Comparison of ENCODE assay signal across 10 cellular contexts in the genomic region with DNA sequence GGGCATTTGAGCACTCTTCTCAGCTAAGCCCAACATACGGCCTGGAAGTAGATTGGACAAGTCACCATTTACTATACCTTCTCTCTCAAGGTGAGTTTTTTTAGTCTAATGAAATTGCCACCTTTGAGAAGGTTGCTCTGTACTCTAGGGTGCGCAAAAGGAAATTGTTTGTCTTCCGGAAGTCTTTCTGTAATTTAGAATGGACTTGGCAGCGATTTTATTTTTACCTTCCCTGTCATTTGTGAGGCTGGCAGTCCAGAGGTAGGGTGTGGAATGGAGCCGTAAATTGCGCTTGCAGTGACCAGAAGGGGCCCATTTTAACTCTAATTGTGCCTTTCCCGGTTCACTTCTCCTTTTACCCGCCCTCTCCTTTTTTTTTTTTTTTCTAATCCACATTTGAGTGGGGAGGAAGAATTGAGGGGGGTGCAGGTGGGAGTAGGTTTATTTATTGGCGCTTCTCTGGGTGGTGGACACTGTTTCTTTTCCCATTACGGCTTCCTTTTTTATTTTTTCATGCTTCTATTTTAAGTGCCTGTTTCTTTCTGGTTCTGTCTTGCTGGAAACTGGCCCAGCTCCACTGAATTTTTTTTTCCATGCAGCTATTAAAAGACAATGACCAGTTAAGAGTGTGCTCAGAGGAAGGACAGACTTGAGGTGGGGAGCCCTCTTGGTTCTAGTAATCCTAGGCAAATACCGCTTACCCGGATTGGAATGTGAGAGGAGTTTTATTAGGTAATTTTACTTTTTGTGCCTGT.
DNase-seq lines count a peak whose midpoint lies in the region; ATAC-seq and TF ChIP-seq lines count a peak whose summit lies in the region.
"Had no signal": no experiment of that assay in that cellular context is flagged by ENCODE, and none has a peak within 500 bp of the region (broad histone marks: within the 10 kb centered on the region; RNA-seq: fewer than 3 reads in every experiment).

No MANE protein-coding gene starts in this region.

- TF ChIP-seq CTCF in GM23338 (conservative IDR thresholded peaks at IDR 0.05; ENCODE audit: low read depth in 2 of 2): no peak

- no peak overlapping the region for H3K4me3 Mint-ChIP-seq in GM23338
- no peak overlapping the region for H3K4me3 Mint-ChIP-seq in activated CD8-positive, alpha-beta memory T cell treated with anti-CD3 and anti-CD28 coated beads, Interleukin-2, amount 10 ng/mL, durations not matched to agents 7 days and 5 days

- H3K27ac Mint-ChIP-seq in GM23338: peak overlapping the region; percentile 36; the same call in 1 of the 2 replicates
- H3K27ac Mint-ChIP-seq in activated CD8-positive, alpha-beta memory T cell treated with anti-CD3 and anti-CD28 coated beads, Interleukin-2, amount 10 ng/mL, durations not matched to agents 7 days and 5 days: no peak overlapping the region

- H3K4me2 ChIP-seq in GM23338: no peak overlapping the region

- H3K36me3 Mint-ChIP-seq in GM23338 (ENCODE audit: low read depth): no peaks in the 10 kb centered on the region
- peaks cover 3% of the 10 kb centered on the region for H3K36me3 Mint-ChIP-seq in activated CD8-positive, alpha-beta memory T cell treated with anti-CD3 and anti-CD28 coated beads, Interleukin-2, amount 10 ng/mL, durations not matched to agents 7 days and 5 days

- H3K9me3 Mint-ChIP-seq in GM23338: no peaks in the 10 kb centered on the region
- H3K9me3 Mint-ChIP-seq in activated CD8-positive, alpha-beta memory T cell treated with anti-CD3 and anti-CD28 coated beads, Interleukin-2, amount 10 ng/mL, durations not matched to agents 7 days and 5 days (ENCODE audit: low read depth): no peaks in the 10 kb centered on the region

- 21% methylated on average over 12 of the region's 12 CpGs for WGBS in right cardiac atrium

- CTCF ChIA-PET in activated CD8-positive, alpha-beta memory T cell treated with anti-CD3 and anti-CD28 coated beads, Interleukin-2, amount 10 ng/mL, durations not matched to agents 7 days and 5 days (lab: Charles Lee): no interaction called here

- H4K20me1 ChIP-seq in GM23338 (replicated peaks; ENCODE audit: insufficient read depth): no peaks in the 10 kb centered on the region

- no peaks in the 10 kb centered on the region for H3K79me2 ChIP-seq in GM23338 (replicated peaks; ENCODE audit: insufficient read depth)

- H3K27me3 ChIP-seq in GM23338 (ENCODE audit: insufficient read depth): no peaks in the 10 kb centered on the region
- H3K27me3 ChIP-seq in right cardiac atrium (ENCODE audit: control insufficient read depth, insufficient read depth): no peaks in the 10 kb centered on the region

- H3K4me1 ChIP-seq in GM23338 (ENCODE audit: insufficient read depth) (no peaks in the 10 kb centered on the region), right cardiac atrium (ENCODE audit: control insufficient read depth, insufficient read depth, low read length) (peaks cover 12% of the 10 kb centered on the region)

- no peak overlapping the region for H2AFZ ChIP-seq in GM23338

- H3K36me3 ChIP-seq in GM23338 (ENCODE audit: insufficient read depth): no peaks in the 10 kb centered on the region

- no peaks in the 10 kb centered on the region for H3K9me2 ChIP-seq in GM23338 (ENCODE audit: insufficient read depth)

- H3K4me3 ChIP-seq in GM23338 (no peak overlapping the region), right cardiac atrium (ENCODE audit: low read length) (no peak overlapping the region), skeletal muscle cell (ENCODE audit: low read depth, low read length) (no peak overlapping the region)

- peaks cover 5% of the 10 kb centered on the region for H3K4me1 Mint-ChIP-seq in GM23338
- H3K4me1 Mint-ChIP-seq in activated CD8-positive, alpha-beta memory T cell treated with anti-CD3 and anti-CD28 coated beads, Interleukin-2, amount 10 ng/mL, durations not matched to agents 7 days and 5 days: peaks cover 7% of the 10 kb centered on the region

- intact Hi-C loops in right cardiac atrium (cut with DNase I): loop anchor here in 1 of 4 donors (10.0 kb wide), 1 partner anchor 67 kb away; no protein-coding TSS in a partner anchor

- no peaks in the 10 kb centered on the region for H3K9me3 ChIP-seq in right cardiac atrium (ENCODE audit: control insufficient read depth, low read length)

- H3K27ac ChIP-seq in GM23338 (ENCODE audit: low read depth) (no peak overlapping the region; the same call in 1 of the 2 replicates), right cardiac atrium (ENCODE audit: low read length) (peak overlapping the region; percentile 85)

- ATAC-seq in GM23338 (no peak), right cardiac atrium (peak; percentile 86 to 88), GM21528 (IDR thresholded peaks at IDR 0.05; ENCODE audit: low FRiP score, unreplicated experiment) (no peak), HG02623 (IDR thresholded peaks at IDR 0.05; ENCODE audit: unreplicated experiment) (no peak)
- ATAC-seq in activated CD8-positive, alpha-beta memory T cell treated with anti-CD3 and anti-CD28 coated beads, Interleukin-2, amount 10 ng/mL, durations not matched to agents 7 days and 5 days: no peak

- H3F3A ChIP-seq in GM23338 (replicated peaks; ENCODE audit: low read depth): 0 out of 2 replicates have a peak, but pooled peaks cover 4% of the 10 kb centered on the region

- H3K27me3 Mint-ChIP-seq in GM23338 (ENCODE audit: insufficient read depth, low read depth, poor library complexity): peaks cover 8% of the 10 kb centered on the region
- H3K27me3 Mint-ChIP-seq in activated CD8-positive, alpha-beta memory T cell treated with anti-CD3 and anti-CD28 coated beads, Interleukin-2, amount 10 ng/mL, durations not matched to agents 7 days and 5 days: no peaks in the 10 kb centered on the region

- DNase-seq in GM23338 (ENCODE audit: low spot score) (no peak), amniotic epithelial cell (ENCODE audit: low read depth) (peak; percentile 58), right cardiac atrium (peak in 1 of 3 donors; percentile 28), skeletal muscle cell (ENCODE audit: low read depth) (peak; percentile 22), SIG-M5 treated with dmso at 0.1 percent for 504 hours (lab: John Stamatoyannopoulos, UW; ENCODE audit: unreplicated experiment) (no peak)
- no peak for DNase-seq in activated CD8-positive, alpha-beta memory T cell treated with anti-CD3 and anti-CD28 coated beads, Interleukin-2, amount 10 ng/mL, durations not matched to agents 7 days and 5 days
- DNase-seq: activated CD4-positive, alpha-beta T cell treated with anti-CD3 and anti-CD28 coated beads, Interleukin-2, amount 50 U/mL, for 1 hour; stimulated activated CD4-positive, alpha-beta T cell treated with anti-CD3 and anti-CD28 coated beads, Interleukin-1b, Interleukin-23, amount 100 ng/mL, for 48 hours had no signal

TF ChIP-seq in GM23338, 12 proteins besides CTCF, POLR2A, EP300 and RAD21:
- TF ChIP-seq ZNF114 (CRISPR knock-in tag; IDR thresholded peaks at IDR 0.05) (no peak), ZNF331 (CRISPR knock-in tag; IDR thresholded peaks at IDR 0.05; ENCODE audit: low read depth) (no peak)

Comparison
In these comparisons a context has a peak if more than half of its experiments do, and no peak if none do; other contexts are left out.
1. ATAC-seq: peak in right cardiac atrium (2 of 2); none in GM23338 (single experiment), GM21528 (single experiment), activated CD8-positive, alpha-beta memory T cell treated with anti-CD3 and anti-CD28 coated beads, Interleukin-2, amount 10 ng/mL, durations not matched to agents 7 days and 5 days (single experiment) and HG02623 (single experiment).
2. DNase-seq: peak in amniotic epithelial cell (single experiment) and skeletal muscle cell (single experiment); none in GM23338 (single experiment), SIG-M5 treated with dmso at 0.1 percent for 504 hours (single experiment) and activated CD8-positive, alpha-beta memory T cell treated with anti-CD3 and anti-CD28 coated beads, Interleukin-2, amount 10 ng/mL, durations not matched to agents 7 days and 5 days (single experiment).